2 cellular contexts compared by ENCODE assay signal in the genomic region with DNA sequence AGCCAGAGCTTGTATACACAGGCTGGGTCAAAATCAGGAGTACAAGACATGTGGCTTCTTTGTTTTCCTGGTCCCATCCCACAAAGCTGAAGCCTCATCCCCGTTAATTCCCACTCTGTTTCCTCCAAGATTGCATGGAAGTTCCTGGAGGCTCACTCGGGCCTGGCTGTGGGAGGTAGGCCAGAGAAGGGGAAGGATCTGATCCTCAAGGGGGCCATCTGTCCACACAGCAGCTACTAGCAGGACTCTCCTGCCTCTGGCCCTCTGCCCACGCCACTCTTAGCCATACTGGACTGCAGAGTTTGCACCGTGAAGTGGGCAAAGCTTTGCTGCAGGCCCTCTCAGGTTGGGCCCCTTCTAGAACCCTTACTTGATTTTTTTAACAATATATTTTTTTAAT.
TF ChIP-seq lines count a peak whose summit lies in the region.

No MANE protein-coding gene starts in this region.

TF ChIP-seq in SK-N-SH, 30 proteins besides CTCF, POLR2A, EP300 and RAD21 (continued from another document):
- TF ChIP-seq, protein P1, sequence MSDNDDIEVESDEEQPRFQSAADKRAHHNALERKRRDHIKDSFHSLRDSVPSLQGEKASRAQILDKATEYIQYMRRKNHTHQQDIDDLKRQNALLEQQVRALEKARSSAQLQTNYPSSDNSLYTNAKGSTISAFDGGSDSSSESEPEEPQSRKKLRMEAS (IDR thresholded peaks at IDR 0.05; ENCODE audit: low read depth), result no peak
- TF ChIP-seq TEAD4 (IDR thresholded peaks at IDR 0.05; ENCODE audit: borderline replicate concordance, insufficient read depth), result no peak
- TF ChIP-seq ELF1 (IDR thresholded peaks at IDR 0.05), result no peak
- TF ChIP-seq RFX5 (IDR thresholded peaks at IDR 0.05; ENCODE audit: low read length), result no peak
- no peak for TF ChIP-seq GATA2 (CRISPR knock-in tag; IDR thresholded peaks at IDR 0.05)
- no peak for TF ChIP-seq YY1 (IDR thresholded peaks at IDR 0.05; ENCODE audit: low read depth)
- no peak for TF ChIP-seq SMC3 (IDR thresholded peaks at IDR 0.05; ENCODE audit: low read depth, low read length)
- TF ChIP-seq, protein P2, sequence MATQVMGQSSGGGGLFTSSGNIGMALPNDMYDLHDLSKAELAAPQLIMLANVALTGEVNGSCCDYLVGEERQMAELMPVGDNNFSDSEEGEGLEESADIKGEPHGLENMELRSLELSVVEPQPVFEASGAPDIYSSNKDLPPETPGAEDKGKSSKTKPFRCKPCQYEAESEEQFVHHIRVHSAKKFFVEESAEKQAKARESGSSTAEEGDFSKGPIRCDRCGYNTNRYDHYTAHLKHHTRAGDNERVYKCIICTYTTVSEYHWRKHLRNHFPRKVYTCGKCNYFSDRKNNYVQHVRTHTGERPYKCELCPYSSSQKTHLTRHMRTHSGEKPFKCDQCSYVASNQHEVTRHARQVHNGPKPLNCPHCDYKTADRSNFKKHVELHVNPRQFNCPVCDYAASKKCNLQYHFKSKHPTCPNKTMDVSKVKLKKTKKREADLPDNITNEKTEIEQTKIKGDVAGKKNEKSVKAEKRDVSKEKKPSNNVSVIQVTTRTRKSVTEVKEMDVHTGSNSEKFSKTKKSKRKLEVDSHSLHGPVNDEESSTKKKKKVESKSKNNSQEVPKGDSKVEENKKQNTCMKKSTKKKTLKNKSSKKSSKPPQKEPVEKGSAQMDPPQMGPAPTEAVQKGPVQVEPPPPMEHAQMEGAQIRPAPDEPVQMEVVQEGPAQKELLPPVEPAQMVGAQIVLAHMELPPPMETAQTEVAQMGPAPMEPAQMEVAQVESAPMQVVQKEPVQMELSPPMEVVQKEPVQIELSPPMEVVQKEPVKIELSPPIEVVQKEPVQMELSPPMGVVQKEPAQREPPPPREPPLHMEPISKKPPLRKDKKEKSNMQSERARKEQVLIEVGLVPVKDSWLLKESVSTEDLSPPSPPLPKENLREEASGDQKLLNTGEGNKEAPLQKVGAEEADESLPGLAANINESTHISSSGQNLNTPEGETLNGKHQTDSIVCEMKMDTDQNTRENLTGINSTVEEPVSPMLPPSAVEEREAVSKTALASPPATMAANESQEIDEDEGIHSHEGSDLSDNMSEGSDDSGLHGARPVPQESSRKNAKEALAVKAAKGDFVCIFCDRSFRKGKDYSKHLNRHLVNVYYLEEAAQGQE (IDR thresholded peaks at IDR 0.05; ENCODE audit: low read depth, low read length), result no peak
- TF ChIP-seq MXI1 (IDR thresholded peaks at IDR 0.05; ENCODE audit: low read depth, low read length), result no peak
- no peak for TF ChIP-seq MEF2A (IDR thresholded peaks at IDR 0.05; ENCODE audit: borderline replicate concordance, low read depth)
TF ChIP-seq in SK-N-SH: peak in this region for 0.

TF ChIP-seq in SK-N-SH treated with all-trans-retinoic acid at 6 μM for 48 hours, 23 proteins besides CTCF, POLR2A, EP300 and RAD21:
- TF ChIP-seq, protein P3, sequence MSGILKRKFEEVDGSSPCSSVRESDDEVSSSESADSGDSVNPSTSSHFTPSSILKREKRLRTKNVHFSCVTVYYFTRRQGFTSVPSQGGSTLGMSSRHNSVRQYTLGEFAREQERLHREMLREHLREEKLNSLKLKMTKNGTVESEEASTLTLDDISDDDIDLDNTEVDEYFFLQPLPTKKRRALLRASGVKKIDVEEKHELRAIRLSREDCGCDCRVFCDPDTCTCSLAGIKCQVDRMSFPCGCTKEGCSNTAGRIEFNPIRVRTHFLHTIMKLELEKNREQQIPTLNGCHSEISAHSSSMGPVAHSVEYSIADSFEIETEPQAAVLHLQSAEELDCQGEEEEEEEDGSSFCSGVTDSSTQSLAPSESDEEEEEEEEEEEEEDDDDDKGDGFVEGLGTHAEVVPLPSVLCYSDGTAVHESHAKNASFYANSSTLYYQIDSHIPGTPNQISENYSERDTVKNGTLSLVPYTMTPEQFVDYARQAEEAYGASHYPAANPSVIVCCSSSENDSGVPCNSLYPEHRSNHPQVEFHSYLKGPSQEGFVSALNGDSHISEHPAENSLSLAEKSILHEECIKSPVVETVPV (CRISPR knock-in tag; IDR thresholded peaks at IDR 0.05), result no peak
- TF ChIP-seq, protein P4, sequence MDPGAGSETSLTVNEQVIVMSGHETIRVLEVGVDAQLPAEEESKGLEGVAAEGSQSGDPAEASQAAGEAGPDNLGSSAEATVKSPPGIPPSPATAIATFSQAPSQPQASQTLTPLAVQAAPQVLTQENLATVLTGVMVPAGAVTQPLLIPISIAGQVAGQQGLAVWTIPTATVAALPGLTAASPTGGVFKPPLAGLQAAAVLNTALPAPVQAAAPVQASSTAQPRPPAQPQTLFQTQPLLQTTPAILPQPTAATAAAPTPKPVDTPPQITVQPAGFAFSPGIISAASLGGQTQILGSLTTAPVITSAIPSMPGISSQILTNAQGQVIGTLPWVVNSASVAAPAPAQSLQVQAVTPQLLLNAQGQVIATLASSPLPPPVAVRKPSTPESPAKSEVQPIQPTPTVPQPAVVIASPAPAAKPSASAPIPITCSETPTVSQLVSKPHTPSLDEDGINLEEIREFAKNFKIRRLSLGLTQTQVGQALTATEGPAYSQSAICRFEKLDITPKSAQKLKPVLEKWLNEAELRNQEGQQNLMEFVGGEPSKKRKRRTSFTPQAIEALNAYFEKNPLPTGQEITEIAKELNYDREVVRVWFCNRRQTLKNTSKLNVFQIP (CRISPR knock-in tag; IDR thresholded peaks at IDR 0.05; ENCODE audit: borderline replicate concordance, low read depth), result no peak
- TF ChIP-seq OSR1 (CRISPR knock-in tag; IDR thresholded peaks at IDR 0.05), result no peak
- TF ChIP-seq CSDC2 (CRISPR knock-in tag; IDR thresholded peaks at IDR 0.05), result no peak
- no peak for TF ChIP-seq ZNF8 (CRISPR knock-in tag; IDR thresholded peaks at IDR 0.05)
- TF ChIP-seq SNAI2 (CRISPR knock-in tag; IDR thresholded peaks at IDR 0.05), result no peak
- TF ChIP-seq, protein P5, sequence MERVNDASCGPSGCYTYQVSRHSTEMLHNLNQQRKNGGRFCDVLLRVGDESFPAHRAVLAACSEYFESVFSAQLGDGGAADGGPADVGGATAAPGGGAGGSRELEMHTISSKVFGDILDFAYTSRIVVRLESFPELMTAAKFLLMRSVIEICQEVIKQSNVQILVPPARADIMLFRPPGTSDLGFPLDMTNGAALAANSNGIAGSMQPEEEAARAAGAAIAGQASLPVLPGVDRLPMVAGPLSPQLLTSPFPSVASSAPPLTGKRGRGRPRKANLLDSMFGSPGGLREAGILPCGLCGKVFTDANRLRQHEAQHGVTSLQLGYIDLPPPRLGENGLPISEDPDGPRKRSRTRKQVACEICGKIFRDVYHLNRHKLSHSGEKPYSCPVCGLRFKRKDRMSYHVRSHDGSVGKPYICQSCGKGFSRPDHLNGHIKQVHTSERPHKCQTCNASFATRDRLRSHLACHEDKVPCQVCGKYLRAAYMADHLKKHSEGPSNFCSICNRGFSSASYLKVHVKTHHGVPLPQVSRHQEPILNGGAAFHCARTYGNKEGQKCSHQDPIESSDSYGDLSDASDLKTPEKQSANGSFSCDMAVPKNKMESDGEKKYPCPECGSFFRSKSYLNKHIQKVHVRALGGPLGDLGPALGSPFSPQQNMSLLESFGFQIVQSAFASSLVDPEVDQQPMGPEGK (CRISPR knock-in tag; IDR thresholded peaks at IDR 0.05; ENCODE audit: borderline replicate concordance), result no peak
- no peak for TF ChIP-seq GLIS3 (CRISPR knock-in tag; IDR thresholded peaks at IDR 0.05)
- TF ChIP-seq ZNF565 (CRISPR knock-in tag; conservative IDR thresholded peaks at IDR 0.05; ENCODE audit: low read depth), result no peak
- no peak for TF ChIP-seq PPARA (CRISPR knock-in tag; IDR thresholded peaks at IDR 0.05; ENCODE audit: borderline replicate concordance)
- no peak for TF ChIP-seq ESRRG (CRISPR knock-in tag; IDR thresholded peaks at IDR 0.05)
- no peak for TF ChIP-seq RARB (CRISPR knock-in tag; IDR thresholded peaks at IDR 0.05)
- no peak for TF ChIP-seq ZNF70 (CRISPR knock-in tag; IDR thresholded peaks at IDR 0.05)
- TF ChIP-seq ZFP3 (CRISPR knock-in tag; IDR thresholded peaks at IDR 0.05), result no peak
- TF ChIP-seq TOX (CRISPR knock-in tag; IDR thresholded peaks at IDR 0.05; ENCODE audit: borderline replicate concordance), result no peak
- TF ChIP-seq, protein P6, sequence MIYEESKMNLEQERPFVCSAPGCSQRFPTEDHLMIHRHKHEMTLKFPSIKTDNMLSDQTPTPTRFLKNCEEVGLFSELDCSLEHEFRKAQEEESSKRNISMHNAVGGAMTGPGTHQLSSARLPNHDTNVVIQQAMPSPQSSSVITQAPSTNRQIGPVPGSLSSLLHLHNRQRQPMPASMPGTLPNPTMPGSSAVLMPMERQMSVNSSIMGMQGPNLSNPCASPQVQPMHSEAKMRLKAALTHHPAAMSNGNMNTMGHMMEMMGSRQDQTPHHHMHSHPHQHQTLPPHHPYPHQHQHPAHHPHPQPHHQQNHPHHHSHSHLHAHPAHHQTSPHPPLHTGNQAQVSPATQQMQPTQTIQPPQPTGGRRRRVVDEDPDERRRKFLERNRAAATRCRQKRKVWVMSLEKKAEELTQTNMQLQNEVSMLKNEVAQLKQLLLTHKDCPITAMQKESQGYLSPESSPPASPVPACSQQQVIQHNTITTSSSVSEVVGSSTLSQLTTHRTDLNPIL (CRISPR knock-in tag; IDR thresholded peaks at IDR 0.05; ENCODE audit: low read depth), result no peak
- TF ChIP-seq ISL1 (CRISPR knock-in tag; IDR thresholded peaks at IDR 0.05), result no peak
- TF ChIP-seq BACH2 (CRISPR knock-in tag; IDR thresholded peaks at IDR 0.05; ENCODE audit: borderline replicate concordance), result no peak
- TF ChIP-seq ZFP30 (CRISPR knock-in tag; IDR thresholded peaks at IDR 0.05), result no peak
